Comparison of ENCODE assay signal across 1 cellular context in the genomic region with DNA sequence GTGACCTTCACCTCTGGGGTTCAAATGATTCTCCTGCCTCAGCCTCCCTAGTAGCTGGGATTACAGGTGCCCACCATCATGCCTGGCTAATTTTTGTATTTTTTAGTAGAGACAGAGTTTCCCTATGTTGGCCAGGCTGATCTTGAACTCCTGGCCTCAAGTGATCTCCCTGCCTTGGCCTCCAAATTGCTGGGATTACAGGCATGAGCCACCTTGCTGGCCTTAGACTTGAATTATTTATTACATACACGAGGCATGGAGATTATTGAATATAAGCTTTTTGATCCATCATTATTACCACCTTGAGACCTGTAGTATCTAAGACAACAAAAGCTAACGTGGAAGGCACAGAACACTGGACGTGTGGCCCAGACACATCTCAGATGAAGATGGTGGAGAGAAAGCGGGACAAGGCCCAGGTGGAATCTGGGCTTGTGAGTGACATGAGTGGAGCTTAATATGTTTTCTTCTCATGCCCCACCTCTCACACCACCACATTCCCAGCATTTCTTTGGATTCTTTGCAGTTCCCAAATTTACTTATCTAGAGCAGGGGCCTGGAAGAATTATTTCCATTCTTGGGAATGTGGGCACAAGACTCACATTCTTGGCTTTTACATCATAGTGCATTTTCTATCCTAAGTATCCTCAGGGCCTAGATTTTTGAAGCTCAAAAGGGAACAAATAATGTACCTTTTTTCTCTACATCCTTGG.
TF ChIP-seq lines count a peak whose summit lies in the region.

No MANE protein-coding gene starts in this region.

TF ChIP-seq in WTC11, 78 proteins besides CTCF, POLR2A, EP300 and RAD21 (continued from another document):
- TF ChIP-seq, protein P1, sequence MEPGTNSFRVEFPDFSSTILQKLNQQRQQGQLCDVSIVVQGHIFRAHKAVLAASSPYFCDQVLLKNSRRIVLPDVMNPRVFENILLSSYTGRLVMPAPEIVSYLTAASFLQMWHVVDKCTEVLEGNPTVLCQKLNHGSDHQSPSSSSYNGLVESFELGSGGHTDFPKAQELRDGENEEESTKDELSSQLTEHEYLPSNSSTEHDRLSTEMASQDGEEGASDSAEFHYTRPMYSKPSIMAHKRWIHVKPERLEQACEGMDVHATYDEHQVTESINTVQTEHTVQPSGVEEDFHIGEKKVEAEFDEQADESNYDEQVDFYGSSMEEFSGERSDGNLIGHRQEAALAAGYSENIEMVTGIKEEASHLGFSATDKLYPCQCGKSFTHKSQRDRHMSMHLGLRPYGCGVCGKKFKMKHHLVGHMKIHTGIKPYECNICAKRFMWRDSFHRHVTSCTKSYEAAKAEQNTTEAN (CRISPR knock-in tag; IDR thresholded peaks at IDR 0.05): no peak
- TF ChIP-seq JUN (CRISPR knock-in tag; IDR thresholded peaks at IDR 0.05): no peak
- TF ChIP-seq ATF1 (CRISPR knock-in tag; IDR thresholded peaks at IDR 0.05): no peak
- TF ChIP-seq SOX15 (CRISPR knock-in tag; IDR thresholded peaks at IDR 0.05): no peak
- no peak for TF ChIP-seq ZNF416 (CRISPR knock-in tag; IDR thresholded peaks at IDR 0.05)
- TF ChIP-seq, protein P2, sequence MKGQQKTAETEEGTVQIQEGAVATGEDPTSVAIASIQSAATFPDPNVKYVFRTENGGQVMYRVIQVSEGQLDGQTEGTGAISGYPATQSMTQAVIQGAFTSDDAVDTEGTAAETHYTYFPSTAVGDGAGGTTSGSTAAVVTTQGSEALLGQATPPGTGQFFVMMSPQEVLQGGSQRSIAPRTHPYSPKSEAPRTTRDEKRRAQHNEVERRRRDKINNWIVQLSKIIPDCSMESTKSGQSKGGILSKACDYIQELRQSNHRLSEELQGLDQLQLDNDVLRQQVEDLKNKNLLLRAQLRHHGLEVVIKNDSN (CRISPR knock-in tag; IDR thresholded peaks at IDR 0.05): no peak
- TF ChIP-seq ZNF263 (CRISPR knock-in tag; IDR thresholded peaks at IDR 0.05; ENCODE audit: low read depth): no peak
- TF ChIP-seq OVOL2 (CRISPR knock-in tag; IDR thresholded peaks at IDR 0.05; ENCODE audit: borderline replicate concordance): no peak
- no peak for TF ChIP-seq NR1H2 (CRISPR knock-in tag; IDR thresholded peaks at IDR 0.05)
- TF ChIP-seq FOXP1 (CRISPR knock-in tag; IDR thresholded peaks at IDR 0.05; ENCODE audit: borderline replicate concordance): no peak
- TF ChIP-seq, protein P3, sequence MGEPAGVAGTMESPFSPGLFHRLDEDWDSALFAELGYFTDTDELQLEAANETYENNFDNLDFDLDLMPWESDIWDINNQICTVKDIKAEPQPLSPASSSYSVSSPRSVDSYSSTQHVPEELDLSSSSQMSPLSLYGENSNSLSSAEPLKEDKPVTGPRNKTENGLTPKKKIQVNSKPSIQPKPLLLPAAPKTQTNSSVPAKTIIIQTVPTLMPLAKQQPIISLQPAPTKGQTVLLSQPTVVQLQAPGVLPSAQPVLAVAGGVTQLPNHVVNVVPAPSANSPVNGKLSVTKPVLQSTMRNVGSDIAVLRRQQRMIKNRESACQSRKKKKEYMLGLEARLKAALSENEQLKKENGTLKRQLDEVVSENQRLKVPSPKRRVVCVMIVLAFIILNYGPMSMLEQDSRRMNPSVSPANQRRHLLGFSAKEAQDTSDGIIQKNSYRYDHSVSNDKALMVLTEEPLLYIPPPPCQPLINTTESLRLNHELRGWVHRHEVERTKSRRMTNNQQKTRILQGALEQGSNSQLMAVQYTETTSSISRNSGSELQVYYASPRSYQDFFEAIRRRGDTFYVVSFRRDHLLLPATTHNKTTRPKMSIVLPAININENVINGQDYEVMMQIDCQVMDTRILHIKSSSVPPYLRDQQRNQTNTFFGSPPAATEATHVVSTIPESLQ (CRISPR knock-in tag; IDR thresholded peaks at IDR 0.05): no peak
- TF ChIP-seq TP53 (CRISPR knock-in tag; IDR thresholded peaks at IDR 0.05): no peak
TF ChIP-seq in WTC11: peak in this region for 0.
